In the genomic region with DNA sequence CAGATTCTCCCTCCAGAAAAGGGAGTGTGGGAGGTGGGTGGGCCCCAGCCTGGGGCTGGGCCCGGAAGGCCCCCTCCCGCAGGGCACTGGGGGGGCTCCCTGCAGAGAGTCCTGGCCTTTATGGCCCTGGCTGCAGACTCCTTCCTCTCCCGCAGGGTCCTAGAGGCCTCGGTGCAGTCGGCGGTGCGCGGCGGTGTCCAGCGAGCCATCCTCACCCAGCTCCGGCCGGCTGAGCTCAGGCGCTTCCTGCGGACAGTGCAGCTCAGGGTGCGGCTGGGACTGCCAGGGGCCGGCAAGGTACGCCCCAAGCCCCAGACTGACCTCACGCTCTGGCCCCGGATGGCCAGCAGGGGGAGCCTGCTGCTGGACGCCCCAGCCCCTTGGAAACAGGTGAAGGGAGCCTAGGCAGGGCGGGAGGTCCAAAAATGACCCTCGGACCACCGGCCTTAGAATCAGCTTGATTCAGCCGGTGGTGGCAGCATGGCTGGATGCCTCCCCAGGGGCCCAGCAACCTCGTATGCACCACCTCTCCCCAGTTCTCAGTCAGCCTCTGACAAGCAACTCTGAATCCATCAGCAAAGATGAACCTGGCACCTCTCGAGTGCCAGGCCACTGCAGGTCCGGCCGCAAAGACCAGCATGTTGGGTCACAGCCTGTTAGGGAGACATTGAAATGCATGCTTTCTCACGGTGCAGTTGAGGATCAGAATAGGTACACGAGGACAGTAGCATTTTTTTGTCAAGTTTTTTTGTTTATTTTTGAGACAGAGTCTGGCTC, we compare ENCODE assay signal across 1 cellular context.
TF ChIP-seq lines count a peak whose summit lies in the region.

No MANE protein-coding gene starts in this region.

TF ChIP-seq in HepG2, 621 proteins besides CTCF, POLR2A, EP300 and RAD21 (continues in another document):
- TF ChIP-seq NFIC (IDR thresholded peaks at IDR 0.05; ENCODE audit: low read length) (no peak), KLF11 (CRISPR knock-in tag; IDR thresholded peaks at IDR 0.05) (no peak), PRPF4 (IDR thresholded peaks at IDR 0.05; ENCODE audit: low read depth, low read length, poor library complexity, severe bottlenecking) (no peak), ZNF10 (CRISPR knock-in tag; IDR thresholded peaks at IDR 0.05; ENCODE audit: borderline replicate concordance, low read depth) (no peak), SNAPC2 (CRISPR knock-in tag; IDR thresholded peaks at IDR 0.05) (0 out of 2 replicates have a peak, but pooled peaks have one; percentile 44), ZNF337 (CRISPR knock-in tag; IDR thresholded peaks at IDR 0.05; ENCODE audit: borderline replicate concordance, low read depth) (0 out of 2 replicates have a peak, but pooled peaks have one; percentile 31), ZNF34 (CRISPR knock-in tag; IDR thresholded peaks at IDR 0.05; ENCODE audit: borderline replicate concordance) (no peak), ZSCAN25 (CRISPR knock-in tag; IDR thresholded peaks at IDR 0.05) (peak; percentile 14; the same call in 1 of the 2 replicates), SSRP1 (CRISPR knock-in tag; IDR thresholded peaks at IDR 0.05) (no peak), SIN3A (IDR thresholded peaks at IDR 0.05; ENCODE audit: borderline replicate concordance, low read depth, low read length) (no peak), RFXANK (CRISPR knock-in tag; IDR thresholded peaks at IDR 0.05) (no peak), FOXO1 (CRISPR knock-in tag; IDR thresholded peaks at IDR 0.05) (no peak), BRCA1 (CRISPR knock-in tag; IDR thresholded peaks at IDR 0.05) (no peak), TARDBP (CRISPR knock-in tag; IDR thresholded peaks at IDR 0.05) (peak; percentile 58; the same call in 1 of the 2 replicates), ZFP62 (CRISPR knock-in tag; IDR thresholded peaks at IDR 0.05) (no peak), ZNF879 (CRISPR knock-in tag; IDR thresholded peaks at IDR 0.05) (no peak), ZNF883 (CRISPR knock-in tag; IDR thresholded peaks at IDR 0.05; ENCODE audit: not compliant biosample characterization) (peak; percentile 44), ZNF629 (CRISPR knock-in tag; conservative IDR thresholded peaks at IDR 0.05) (no peak), SMAD9 (CRISPR knock-in tag; IDR thresholded peaks at IDR 0.05) (no peak), RAD51 (IDR thresholded peaks at IDR 0.05; ENCODE audit: borderline replicate concordance) (no peak), ZNF619 (CRISPR knock-in tag; IDR thresholded peaks at IDR 0.05) (no peak), ZNF674 (CRISPR knock-in tag; IDR thresholded peaks at IDR 0.05; ENCODE audit: low read depth) (no peak), ZNF180 (CRISPR knock-in tag; IDR thresholded peaks at IDR 0.05; ENCODE audit: borderline replicate concordance, low read depth) (no peak), SMYD3 (CRISPR knock-in tag; IDR thresholded peaks at IDR 0.05) (no peak), ZNF136 (CRISPR knock-in tag; IDR thresholded peaks at IDR 0.05; ENCODE audit: low read depth) (no peak), ZNF724P (CRISPR knock-in tag; IDR thresholded peaks at IDR 0.05; ENCODE audit: borderline replicate concordance) (no peak; the same call in 1 of the 2 replicates), YY1 (IDR thresholded peaks at IDR 0.05; ENCODE audit: insufficient read depth, insufficient replicate concordance, low read depth, low read length) (peak; percentile 46), CHD2 (IDR thresholded peaks at IDR 0.05; ENCODE audit: low read depth, low read length) (no peak), ZNF354B (CRISPR knock-in tag; IDR thresholded peaks at IDR 0.05) (0 out of 2 replicates have a peak, but pooled peaks have one; percentile 27)
- TF ChIP-seq, protein P1, sequence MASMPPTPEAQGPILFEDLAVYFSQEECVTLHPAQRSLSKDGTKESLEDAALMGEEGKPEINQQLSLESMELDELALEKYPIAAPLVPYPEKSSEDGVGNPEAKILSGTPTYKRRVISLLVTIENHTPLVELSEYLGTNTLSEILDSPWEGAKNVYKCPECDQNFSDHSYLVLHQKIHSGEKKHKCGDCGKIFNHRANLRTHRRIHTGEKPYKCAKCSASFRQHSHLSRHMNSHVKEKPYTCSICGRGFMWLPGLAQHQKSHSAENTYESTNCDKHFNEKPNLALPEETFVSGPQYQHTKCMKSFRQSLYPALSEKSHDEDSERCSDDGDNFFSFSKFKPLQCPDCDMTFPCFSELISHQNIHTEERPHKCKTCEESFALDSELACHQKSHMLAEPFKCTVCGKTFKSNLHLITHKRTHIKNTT (CRISPR knock-in tag; IDR thresholded peaks at IDR 0.05): no peak
- TF ChIP-seq, protein P2, sequence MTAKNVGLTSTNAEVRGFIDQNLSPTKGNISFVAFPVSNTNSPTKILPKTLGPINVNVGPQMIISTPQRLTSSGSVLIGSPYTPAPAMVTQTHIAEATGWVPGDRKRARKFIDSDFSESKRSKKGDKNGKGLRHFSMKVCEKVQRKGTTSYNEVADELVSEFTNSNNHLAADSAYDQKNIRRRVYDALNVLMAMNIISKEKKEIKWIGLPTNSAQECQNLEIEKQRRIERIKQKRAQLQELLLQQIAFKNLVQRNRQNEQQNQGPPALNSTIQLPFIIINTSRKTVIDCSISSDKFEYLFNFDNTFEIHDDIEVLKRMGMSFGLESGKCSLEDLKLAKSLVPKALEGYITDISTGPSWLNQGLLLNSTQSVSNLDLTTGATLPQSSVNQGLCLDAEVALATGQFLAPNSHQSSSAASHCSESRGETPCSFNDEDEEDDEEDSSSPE (CRISPR knock-in tag; IDR thresholded peaks at IDR 0.05): no peak
- TF ChIP-seq, protein P3, sequence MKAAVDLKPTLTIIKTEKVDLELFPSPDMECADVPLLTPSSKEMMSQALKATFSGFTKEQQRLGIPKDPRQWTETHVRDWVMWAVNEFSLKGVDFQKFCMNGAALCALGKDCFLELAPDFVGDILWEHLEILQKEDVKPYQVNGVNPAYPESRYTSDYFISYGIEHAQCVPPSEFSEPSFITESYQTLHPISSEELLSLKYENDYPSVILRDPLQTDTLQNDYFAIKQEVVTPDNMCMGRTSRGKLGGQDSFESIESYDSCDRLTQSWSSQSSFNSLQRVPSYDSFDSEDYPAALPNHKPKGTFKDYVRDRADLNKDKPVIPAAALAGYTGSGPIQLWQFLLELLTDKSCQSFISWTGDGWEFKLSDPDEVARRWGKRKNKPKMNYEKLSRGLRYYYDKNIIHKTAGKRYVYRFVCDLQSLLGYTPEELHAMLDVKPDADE (CRISPR knock-in tag; IDR thresholded peaks at IDR 0.05): no peak
- TF ChIP-seq, protein P4, sequence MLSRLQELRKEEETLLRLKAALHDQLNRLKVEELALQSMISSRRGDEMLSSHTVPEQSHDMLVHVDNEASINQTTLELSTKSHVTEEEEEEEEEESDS (CRISPR knock-in tag; IDR thresholded peaks at IDR 0.05; ENCODE audit: borderline replicate concordance): no peak
- TF ChIP-seq, protein P5, sequence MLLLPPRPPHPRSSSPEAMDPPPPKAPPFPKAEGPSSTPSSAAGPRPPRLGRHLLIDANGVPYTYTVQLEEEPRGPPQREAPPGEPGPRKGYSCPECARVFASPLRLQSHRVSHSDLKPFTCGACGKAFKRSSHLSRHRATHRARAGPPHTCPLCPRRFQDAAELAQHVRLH (CRISPR knock-in tag; IDR thresholded peaks at IDR 0.05; ENCODE audit: borderline replicate concordance, low read depth): no peak
- TF ChIP-seq, protein P6, sequence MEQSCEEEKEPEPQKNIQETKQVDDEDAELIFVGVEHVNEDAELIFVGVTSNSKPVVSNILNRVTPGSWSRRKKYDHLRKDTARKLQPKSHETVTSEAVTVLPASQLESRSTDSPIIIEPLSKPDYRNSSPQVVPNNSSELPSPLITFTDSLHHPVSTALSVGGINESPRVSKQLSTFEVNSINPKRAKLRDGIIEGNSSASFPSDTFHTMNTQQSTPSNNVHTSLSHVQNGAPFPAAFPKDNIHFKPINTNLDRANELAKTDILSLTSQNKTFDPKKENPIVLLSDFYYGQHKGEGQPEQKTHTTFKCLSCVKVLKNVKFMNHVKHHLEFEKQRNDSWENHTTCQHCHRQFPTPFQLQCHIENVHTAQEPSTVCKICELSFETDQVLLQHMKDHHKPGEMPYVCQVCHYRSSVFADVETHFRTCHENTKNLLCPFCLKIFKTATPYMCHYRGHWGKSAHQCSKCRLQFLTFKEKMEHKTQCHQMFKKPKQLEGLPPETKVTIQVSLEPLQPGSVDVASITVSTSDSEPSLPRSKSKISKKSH (CRISPR knock-in tag; IDR thresholded peaks at IDR 0.05; ENCODE audit: borderline replicate concordance): 0 out of 2 replicates have a peak, but pooled peaks have one; percentile 29
- TF ChIP-seq, protein P7, sequence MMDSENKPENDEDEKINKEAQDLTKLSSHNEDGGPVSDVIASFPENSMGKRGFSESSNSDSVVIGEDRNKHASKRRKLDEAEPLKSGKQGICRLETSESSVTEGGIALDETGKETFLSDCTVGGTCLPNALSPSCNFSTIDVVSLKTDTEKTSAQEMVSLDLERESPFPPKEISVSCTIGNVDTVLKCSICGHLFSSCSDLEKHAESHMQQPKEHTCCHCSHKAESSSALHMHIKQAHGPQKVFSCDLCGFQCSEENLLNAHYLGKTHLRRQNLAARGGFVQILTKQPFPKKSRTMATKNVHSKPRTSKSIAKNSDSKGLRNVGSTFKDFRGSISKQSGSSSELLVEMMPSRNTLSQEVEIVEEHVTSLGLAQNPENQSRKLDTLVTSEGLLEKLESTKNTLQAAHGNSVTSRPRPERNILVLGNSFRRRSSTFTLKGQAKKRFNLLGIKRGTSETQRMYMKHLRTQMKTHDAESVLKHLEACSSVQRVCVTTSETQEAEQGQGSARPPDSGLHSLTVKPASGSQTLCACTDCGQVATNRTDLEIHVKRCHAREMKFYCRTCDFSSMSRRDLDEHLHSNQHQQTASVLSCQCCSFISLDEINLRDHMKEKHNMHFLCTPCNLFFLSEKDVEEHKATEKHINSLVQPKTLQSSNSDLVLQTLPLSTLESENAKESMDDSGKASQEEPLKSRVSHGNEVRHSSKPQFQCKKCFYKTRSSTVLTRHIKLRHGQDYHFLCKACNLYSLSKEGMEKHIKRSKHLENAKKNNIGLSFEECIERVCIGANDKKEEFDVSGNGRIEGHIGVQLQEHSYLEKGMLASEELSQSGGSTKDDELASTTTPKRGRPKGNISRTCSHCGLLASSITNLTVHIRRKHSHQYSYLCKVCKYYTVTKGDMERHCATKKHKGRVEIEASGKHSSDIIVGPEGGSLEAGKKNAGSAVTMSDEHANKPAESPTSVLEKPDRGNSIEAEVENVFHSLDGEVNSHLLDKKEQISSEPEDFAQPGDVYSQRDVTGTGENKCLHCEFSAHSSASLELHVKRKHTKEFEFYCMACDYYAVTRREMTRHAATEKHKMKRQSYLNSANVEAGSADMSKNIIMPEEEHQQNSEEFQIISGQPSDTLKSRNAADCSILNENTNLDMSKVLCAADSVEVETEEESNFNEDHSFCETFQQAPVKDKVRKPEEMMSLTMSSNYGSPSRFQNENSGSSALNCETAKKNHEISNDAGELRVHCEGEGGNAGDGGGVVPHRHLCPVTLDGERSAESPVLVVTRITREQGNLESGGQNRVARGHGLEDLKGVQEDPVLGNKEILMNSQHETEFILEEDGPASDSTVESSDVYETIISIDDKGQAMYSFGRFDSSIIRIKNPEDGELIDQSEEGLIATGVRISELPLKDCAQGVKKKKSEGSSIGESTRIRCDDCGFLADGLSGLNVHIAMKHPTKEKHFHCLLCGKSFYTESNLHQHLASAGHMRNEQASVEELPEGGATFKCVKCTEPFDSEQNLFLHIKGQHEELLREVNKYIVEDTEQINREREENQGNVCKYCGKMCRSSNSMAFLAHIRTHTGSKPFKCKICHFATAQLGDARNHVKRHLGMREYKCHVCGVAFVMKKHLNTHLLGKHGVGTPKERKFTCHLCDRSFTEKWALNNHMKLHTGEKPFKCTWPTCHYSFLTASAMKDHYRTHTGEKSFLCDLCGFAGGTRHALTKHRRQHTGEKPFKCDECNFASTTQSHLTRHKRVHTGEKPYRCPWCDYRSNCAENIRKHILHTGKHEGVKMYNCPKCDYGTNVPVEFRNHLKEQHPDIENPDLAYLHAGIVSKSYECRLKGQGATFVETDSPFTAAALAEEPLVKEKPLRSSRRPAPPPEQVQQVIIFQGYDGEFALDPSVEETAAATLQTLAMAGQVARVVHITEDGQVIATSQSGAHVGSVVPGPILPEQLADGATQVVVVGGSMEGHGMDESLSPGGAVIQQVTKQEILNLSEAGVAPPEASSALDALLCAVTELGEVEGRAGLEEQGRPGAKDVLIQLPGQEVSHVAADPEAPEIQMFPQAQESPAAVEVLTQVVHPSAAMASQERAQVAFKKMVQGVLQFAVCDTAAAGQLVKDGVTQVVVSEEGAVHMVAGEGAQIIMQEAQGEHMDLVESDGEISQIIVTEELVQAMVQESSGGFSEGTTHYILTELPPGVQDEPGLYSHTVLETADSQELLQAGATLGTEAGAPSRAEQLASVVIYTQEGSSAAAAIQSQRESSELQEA (CRISPR knock-in tag; IDR thresholded peaks at IDR 0.05; ENCODE audit: not compliant biosample characterization): no peak
